ENCODE assay signal across 1 cellular context in the genomic region with DNA sequence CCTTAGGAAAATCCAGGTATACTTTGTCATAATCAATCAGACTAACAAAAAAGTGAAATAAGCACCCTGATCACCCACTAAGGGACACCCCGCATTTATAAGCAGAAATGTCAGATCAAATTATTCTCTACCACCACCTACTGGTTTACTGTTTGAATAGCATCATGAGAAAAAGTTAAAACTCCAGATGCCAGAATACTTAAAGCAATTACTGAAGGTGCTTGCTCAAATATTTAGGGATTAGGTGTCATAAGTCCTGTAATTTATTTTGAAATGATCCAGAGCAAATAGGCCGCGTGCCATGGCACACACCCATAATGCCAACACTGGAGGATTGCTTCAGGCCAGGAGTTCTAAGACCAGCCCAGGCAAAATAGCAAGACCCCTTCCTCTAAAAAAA.
A peak's percentile ranks its signal among the peaks of the same experiment; 100 is the strongest.
TF ChIP-seq lines count a peak whose summit lies in the region.

No MANE protein-coding gene starts in this region.

TF ChIP-seq in GM12878, 131 proteins besides CTCF, POLR2A, EP300 and RAD21:
- no peak for TF ChIP-seq SKIL (IDR thresholded peaks at IDR 0.05; ENCODE audit: low read depth, poor library complexity, severe bottlenecking)
- TF ChIP-seq SMC3 (IDR thresholded peaks at IDR 0.05; ENCODE audit: borderline replicate concordance, low read length) = peak; percentile 45; the same call in 1 of the 2 replicates
